8 cellular contexts compared by ENCODE assay signal in genomic region chr1:53238197-53239155, GRCh38. TPM values are rescaled to one million over a fixed set of nuclear protein-coding genes. Genes with fewer than 3 reads are reported as not detected.
DNase-seq lines count a peak whose midpoint lies in the region; ATAC-seq, FAIRE-seq and TF ChIP-seq lines count a peak whose summit lies in the region.

Gene MAGOH (minus strand): TSS chr1:53238518. CDS start chr1:53238448, 70 bp downstream.

- no peak for FAIRE-seq in bronchial epithelial cell (lab: Jason Lieb, UNC)

- H3K4me2 ChIP-seq in smooth muscle cell: peak within 1 kb of the TSS; percentile 97

- peak within 1 kb of the TSS; percentile 93 for H2AFZ ChIP-seq in smooth muscle cell (ENCODE audit: low read depth)

- CTCF ChIA-PET in AG04449 (lab: Yijun Ruan, JAX): interaction anchor here (1.0 kb wide), 1 partner anchor 40 kb away, joined by 3 read pairs; no protein-coding TSS in a partner anchor

- WGBS in smooth muscle cell (ENCODE audit: low lambda C conversion rate): 4% methylated on average over 64 of the region's 64 CpGs

- H4K20me1 ChIP-seq in smooth muscle cell (ENCODE audit: low read depth): no peaks in the 10 kb centered on the region

- ATAC-seq in GM18907 (IDR thresholded peaks at IDR 0.05; ENCODE audit: unreplicated experiment) (peak; percentile 98), HG03159 (IDR thresholded peaks at IDR 0.05; ENCODE audit: unreplicated experiment) (peak; percentile 98)

- peaks cover 7% of the 10 kb centered on the region for H3K4me1 ChIP-seq in smooth muscle cell (ENCODE audit: low read depth)

- POLR2A ChIA-PET in AG04449 (lab: Yijun Ruan, JAX): interaction anchor here (0.5 kb wide), 1 partner anchor 1184 kb away, joined by 3 read pairs; the partner anchor contains the start of gene TXNDC12

- H3K79me2 ChIP-seq in smooth muscle cell (ENCODE audit: low read depth): peaks cover 31% of the 10 kb centered on the region

- no peaks in the 10 kb centered on the region for H3K27me3 ChIP-seq in bronchial epithelial cell (ENCODE audit: control insufficient read depth, insufficient read depth, low read length)
- H3K27me3 ChIP-seq in smooth muscle cell (ENCODE audit: low read depth): no peaks in the 10 kb centered on the region

- H3K36me3 ChIP-seq in bronchial epithelial cell (ENCODE audit: control insufficient read depth, insufficient read depth, low read length): peaks cover 2% of the 10 kb centered on the region
- H3K36me3 ChIP-seq in smooth muscle cell (ENCODE audit: low read depth): peaks cover 3% of the 10 kb centered on the region

- H3K27ac ChIP-seq in smooth muscle cell (ENCODE audit: low read depth): peak within 1 kb of the TSS; percentile 81

- H3K4me3 ChIP-seq in AG04449 (ENCODE audit: low read depth, low read length): peak within 1 kb of the TSS; percentile 74
- H3K4me3 ChIP-seq in WI38 (ENCODE audit: low read depth, low read length): peak within 1 kb of the TSS; percentile 79
- peak within 1 kb of the TSS; percentile 69 for H3K4me3 ChIP-seq in bronchial epithelial cell (ENCODE audit: low read depth, low read length)
- peak within 1 kb of the TSS; percentile 91 for H3K4me3 ChIP-seq in smooth muscle cell

- DNase-seq in AG04449 (ENCODE audit: low read depth, low spot score): peak; percentile 73
- peak; percentile 93 for DNase-seq in NCI-H2227 treated with DMSO at 0.1 percent for 48 hours (lab: John Stamatoyannopoulos, UW)
- DNase-seq in bronchial epithelial cell (ENCODE audit: low read depth): peak; percentile 89
- peak; percentile 100 for DNase-seq in iPS-NIHi11 (ENCODE audit: low spot score)
- peak; percentile 78 for DNase-seq in smooth muscle cell (lab: John Stamatoyannopoulos, UW; ENCODE audit: unreplicated experiment)

- no peaks in the 10 kb centered on the region for H3F3A ChIP-seq in smooth muscle cell (ENCODE audit: low read depth)

- H3K9ac ChIP-seq in smooth muscle cell (ENCODE audit: low read depth): peak within 1 kb of the TSS; percentile 97

- TF ChIP-seq CTCF in AG04449 (IDR thresholded peaks at IDR 0.05; ENCODE audit: insufficient read depth, low read length, missing control alignments) (no peak), WI38 (IDR thresholded peaks at IDR 0.05; ENCODE audit: low read depth, low read length) (no peak), bronchial epithelial cell (IDR thresholded peaks at IDR 0.05; ENCODE audit: insufficient read depth, low read length, severe bottlenecking) (no peak), smooth muscle cell (IDR thresholded peaks at IDR 0.05; ENCODE audit: borderline replicate concordance, insufficient read depth, poor library complexity, severe bottlenecking) (no peak)

- H3K9me3 ChIP-seq in smooth muscle cell (replicated peaks; ENCODE audit: low read depth): no peaks in the 10 kb centered on the region

RNA-seq across cellular contexts. Expression of gene MAGOH, which starts in this region (rescaled TPM):
- total RNA-seq in bronchial epithelial cell (33.7 and 53.1 TPM in 2 replicates), smooth muscle cell (30.5 and 37.3 TPM in 2 replicates)
- polyA plus RNA-seq in smooth muscle cell: 28.5 and 38.4 TPM in 2 replicates

Comparison
In these comparisons a context has a peak if more than half of its experiments do, and no peak if none do; other contexts are left out.
1. Peak in every context shown above with its lines: DNase-seq, ATAC-seq, H3K4me3 ChIP-seq and H3K27ac ChIP-seq.